In genomic region chr6:39493174-39493573, GRCh38 we compare ENCODE assay signal across 18 cellular contexts.
A peak's percentile ranks its signal among the peaks of the same experiment; 100 is the strongest.
DNase-seq lines count a peak whose midpoint lies in the region; ATAC-seq and TF ChIP-seq lines count a peak whose summit lies in the region.
"Had no signal": no experiment of that assay in that cellular context is flagged by ENCODE, and none has a peak within 500 bp of the region (broad histone marks: within the 10 kb centered on the region; RNA-seq: fewer than 3 reads in every experiment).

No MANE protein-coding gene starts in this region.

- H3K27ac ChIP-seq in heart right ventricle (peak overlapping the region in 1 of 10 donors; percentile 10), upper lobe of right lung (no peak overlapping the region)
- H3K27ac ChIP-seq: coronary artery, gastrocnemius medialis, SJCRH30, uterus had no signal

- ATAC-seq in left ventricle myocardium superior (peak; percentile 3), heart right ventricle (no peak), upper lobe of right lung (peak; percentile 50), HG03565 (IDR thresholded peaks at IDR 0.05; ENCODE audit: unreplicated experiment) (no peak)
- ATAC-seq: activated CD8-positive, alpha-beta memory T cell treated with anti-CD3 and anti-CD28 coated beads, Interleukin-2, amount 10 ng/mL, durations not matched to agents 7 days and 5 days had no signal

- H3K36me3 ChIP-seq in heart right ventricle (no peaks in the 10 kb centered on the region), upper lobe of right lung (no peaks in the 10 kb centered on the region)
- H3K36me3 ChIP-seq: gastrocnemius medialis, SJCRH30, uterus had no signal

- TF ChIP-seq CTCF in heart right ventricle (IDR thresholded peaks at IDR 0.05) (no peak), cardiac fibroblast (IDR thresholded peaks at IDR 0.05; ENCODE audit: low read depth, low read length) (no peak), upper lobe of right lung (IDR thresholded peaks at IDR 0.05) (no peak)

- H3K4me3 ChIP-seq in heart right ventricle, result no peak overlapping the region
- H3K4me3 ChIP-seq in cardiac fibroblast (replicated peaks in 1 of 2; ENCODE audit: low read depth in 2 of 2, low read length in 2 of 2), result no peak overlapping the region
- no peak overlapping the region for H3K4me3 ChIP-seq in upper lobe of right lung
- H3K4me3 ChIP-seq: coronary artery, gastrocnemius medialis, SJCRH30, uterus had no signal

- H3K27me3 ChIP-seq in heart right ventricle, result no peaks in the 10 kb centered on the region
- H3K27me3 ChIP-seq in upper lobe of right lung, result no peaks in the 10 kb centered on the region
- H3K27me3 ChIP-seq: gastrocnemius medialis, SJCRH30, uterus had no signal

- intact Hi-C loops in left ventricle myocardium superior (cut with micrococcal nuclease), result no loop called here
- intact Hi-C loops in heart right ventricle (cut with DNase I), result no loop called here
- intact Hi-C loops in upper lobe of right lung (cut with DNase I), result no loop called here

- H3K9me3 ChIP-seq in heart right ventricle (no peaks in the 10 kb centered on the region), upper lobe of right lung (no peaks in the 10 kb centered on the region)
- H3K9me3 ChIP-seq: gastrocnemius medialis, SJCRH30, uterus had no signal

- DNase-seq in left ventricle myocardium superior, result no peak
- no peak for DNase-seq in heart right ventricle
- peak; percentile 2 to 38 for DNase-seq in cardiac fibroblast (ENCODE audit: low read depth in 2 of 2)
- peak; percentile 55 for DNase-seq in left kidney (ENCODE audit: low read depth, low spot score)
- DNase-seq in upper lobe of right lung, result no peak
- DNase-seq in NCI-H510A treated with DMSO at 0.1 percent for 48 hours (lab: John Stamatoyannopoulos, UW), result no peak
- no peak for DNase-seq in C1 segment of cervical spinal cord (lab: John Stamatoyannopoulos, UW)
- DNase-seq: activated CD8-positive, alpha-beta memory T cell treated with anti-CD3 and anti-CD28 coated beads, Interleukin-2, amount 10 ng/mL, durations not matched to agents 7 days and 5 days; amniotic stem cell; CD4-positive, alpha-beta memory T cell; DND-41; NCI-H1694; NCI-H524; SJCRH30 had no signal

- H3K4me1 ChIP-seq in heart right ventricle (peaks cover 0 to 49% (median 25%) of the 10 kb centered on the region in 9 donors), upper lobe of right lung (peaks cover 15% of the 10 kb centered on the region)
- H3K4me1 ChIP-seq: gastrocnemius medialis, SJCRH30, uterus had no signal

Comparison
In these comparisons a context has a peak if more than half of its experiments do, and no peak if none do; other contexts are left out.
1. ATAC-seq: peak in left ventricle myocardium superior (single experiment) and upper lobe of right lung (single experiment); none in heart right ventricle (0 of 8) and HG03565 (single experiment).
2. DNase-seq: peak in cardiac fibroblast (2 of 2) and left kidney (single experiment); none in left ventricle myocardium superior (single experiment), heart right ventricle (0 of 2), upper lobe of right lung (single experiment), NCI-H510A treated with DMSO at 0.1 percent for 48 hours (single experiment) and C1 segment of cervical spinal cord (0 of 14).